In genomic region chr9:113237026-113237425, GRCh38 we compare ENCODE assay signal across 24 cellular contexts.
"Had no signal": no experiment of that assay in that cellular context is flagged by ENCODE, and none has a peak within 500 bp of the region (broad histone marks: within the 10 kb centered on the region; RNA-seq: fewer than 3 reads in every experiment).

No MANE protein-coding gene starts in this region.

- H3K27me3 ChIP-seq: body of pancreas, breast epithelium had no signal

- DNase-seq: activated CD4-positive, alpha-beta T cell treated with anti-CD3 and anti-CD28 coated beads, Interleukin-2, amount 10 ng/mL, durations not matched to agents 24 days and 14 days; activated CD4-positive, alpha-beta T cell treated with anti-CD3 and anti-CD28 coated beads, Interleukin-2, amount 50 U/mL, for 4 hours; activated CD4-positive, CD25-positive, alpha-beta regulatory T cell; activated CD8-positive, alpha-beta T cell treated with anti-CD3 and anti-CD28 coated beads for 36 hours; activated gamma-delta T cell; activated naive CD4-positive, alpha-beta T cell treated with Interleukin-2 at 50 U/mL for 16 hours; activated naive CD8-positive, alpha-beta T cell treated with anti-CD3 and anti-CD28 coated beads, Interleukin-2, amount 10 ng/mL, durations not matched to agents 7 days and 5 days; activated T-cell treated with anti-CD3 and anti-CD28 coated beads, Interleukin-2, amount 50 U/mL, for 1 hour; body of pancreas; central memory CD4-positive, alpha-beta T cell; NCI-H1092 treated with DMSO at 0.1 percent for 48 hours; NCI-H1417; NCI-H187 treated with DMSO at 0.1 percent for 48 hours; NCI-H2081; NCI-H2171 treated with DMSO at 0.1 percent for 48 hours; NCI-H2227 treated with DMSO at 0.1 percent for 48 hours; NCI-H446; NCI-H524 treated with DMSO at 0.1 percent for 48 hours; SIG-M5; T1000; WERI-Rb-1 had no signal

- H3K9me3 ChIP-seq: body of pancreas, breast epithelium had no signal

- H3K27ac ChIP-seq: body of pancreas, breast epithelium, WERI-Rb-1 had no signal

- H3K36me3 ChIP-seq: breast epithelium, WERI-Rb-1 had no signal

- FAIRE-seq: astrocyte had no signal

- ATAC-seq: activated CD8-positive, alpha-beta T cell treated with anti-CD3 and anti-CD28 coated beads for 36 hours; body of pancreas; Panc1 had no signal

- H3K4me3 ChIP-seq: body of pancreas, breast epithelium had no signal
